17 cellular contexts compared by ENCODE assay signal in genomic region chr14:38129705-38130104, GRCh38.
DNase-seq lines count a peak whose midpoint lies in the region; ATAC-seq and TF ChIP-seq lines count a peak whose summit lies in the region.
"Had no signal": no experiment of that assay in that cellular context is flagged by ENCODE, and none has a peak within 500 bp of the region (broad histone marks: within the 10 kb centered on the region; RNA-seq: fewer than 3 reads in every experiment).

No MANE protein-coding gene starts in this region.

- H3K36me3 ChIP-seq in CD8-positive, alpha-beta memory T cell (ENCODE audit: insufficient read depth, low read length), result no peaks in the 10 kb centered on the region
- H3K36me3 ChIP-seq in thyroid gland, result no peaks in the 10 kb centered on the region
- H3K36me3 ChIP-seq: BLaER1, SJCRH30 had no signal

- H3K4me3 Mint-ChIP-seq in CD8-positive, alpha-beta memory T cell, result peak overlapping the region in 4 of 7 donors; percentile 27 to 49 (median 41)
- no peak overlapping the region for H3K4me3 Mint-ChIP-seq in activated naive CD4-positive, alpha-beta T cell treated with anti-CD3 and anti-CD28 coated beads for 36 hours
- H3K4me3 Mint-ChIP-seq: WTC11 had no signal

- H3K27me3 Mint-ChIP-seq in CD8-positive, alpha-beta memory T cell, result no peaks in the 10 kb centered on the region
- H3K27me3 Mint-ChIP-seq in activated naive CD4-positive, alpha-beta T cell treated with anti-CD3 and anti-CD28 coated beads for 36 hours (ENCODE audit: low read depth), result no peaks in the 10 kb centered on the region

- no peak for TF ChIP-seq CTCF in thyroid gland (IDR thresholded peaks at IDR 0.05)

- POLR2A ChIA-PET in CD8-positive, alpha-beta memory T cell (lab: Charles Lee), result no interaction called here

- peaks cover 16 to 28% (median 27%) of the 10 kb centered on the region in 3 donors for H3K4me1 Mint-ChIP-seq in CD8-positive, alpha-beta memory T cell
- peaks cover 35% of the 10 kb centered on the region for H3K4me1 Mint-ChIP-seq in activated naive CD4-positive, alpha-beta T cell treated with anti-CD3 and anti-CD28 coated beads for 36 hours (ENCODE audit: low read depth)

- intact Hi-C loops in activated naive CD4-positive, alpha-beta T cell treated with anti-CD3 and anti-CD28 coated beads for 36 hours (cut with micrococcal nuclease), result loop anchor here (1.0 to 2.0 kb wide), 3 partner anchors 22 to 64 kb away; no protein-coding TSS in a partner anchor
- intact Hi-C loops in posterior vena cava (cut with DNase I), result no loop called here
- intact Hi-C loops in thyroid gland (cut with DNase I), result no loop called here

- no peak overlapping the region for H3K4me3 ChIP-seq in CD8-positive, alpha-beta memory T cell (ENCODE audit: low read length)
- no peak overlapping the region for H3K4me3 ChIP-seq in thyroid gland (replicated peaks in 1 of 3)
- H3K4me3 ChIP-seq: BLaER1, mucosa of descending colon, PC-9, SJCRH30, testis had no signal

- no peaks in the 10 kb centered on the region for H3K27me3 ChIP-seq in CD8-positive, alpha-beta memory T cell (ENCODE audit: insufficient read depth, low read length, poor library complexity, severe bottlenecking)
- H3K27me3 ChIP-seq in thyroid gland, result no peaks in the 10 kb centered on the region
- H3K27me3 ChIP-seq: BLaER1, SJCRH30, testis had no signal

- H3K27ac Mint-ChIP-seq in CD8-positive, alpha-beta memory T cell, result peak overlapping the region in 6 of 8 donors; percentile 46 to 95 (median 78)
- H3K27ac Mint-ChIP-seq in activated naive CD4-positive, alpha-beta T cell treated with anti-CD3 and anti-CD28 coated beads for 36 hours, result peak overlapping the region; percentile 77
- H3K27ac Mint-ChIP-seq: WTC11 had no signal

- DNase-seq in activated CD4-positive, alpha-beta T cell treated with anti-CD3 and anti-CD28 coated beads for 4 hours, result peak; percentile 24 to 27
- DNase-seq in activated CD4-positive, alpha-beta T cell treated with anti-CD3 and anti-CD28 coated beads for 1 hour, result no peak
- DNase-seq in CD8-positive, alpha-beta memory T cell, result peak in 3 of 5 donors; percentile 1 to 12 (median 4)
- DNase-seq in activated naive CD4-positive, alpha-beta T cell treated with anti-CD3 and anti-CD28 coated beads for 36 hours, result peak; percentile 73
- peak; percentile 8 for DNase-seq in stimulated activated CD4-positive, alpha-beta T cell treated with anti-CD3 and anti-CD28 coated beads, Interleukin-2, amount 100 ng/mL, for 4 hours (ENCODE audit: low read depth)
- DNase-seq in posterior vena cava (ENCODE audit: low spot score) (no peak), thyroid gland (no peak)
- DNase-seq: left ventricle myocardium superior, mucosa of descending colon, NCI-H2171, NCI-H774, PC-9, SJCRH30, testis had no signal

- no peaks in the 10 kb centered on the region for H3K9me3 Mint-ChIP-seq in CD8-positive, alpha-beta memory T cell
- no peaks in the 10 kb centered on the region for H3K9me3 Mint-ChIP-seq in activated naive CD4-positive, alpha-beta T cell treated with anti-CD3 and anti-CD28 coated beads for 36 hours
- H3K9me3 Mint-ChIP-seq: WTC11 had no signal

- no peaks in the 10 kb centered on the region for H3K9me3 ChIP-seq in CD8-positive, alpha-beta memory T cell (ENCODE audit: low read length)
- no peaks in the 10 kb centered on the region for H3K9me3 ChIP-seq in thyroid gland
- H3K9me3 ChIP-seq: BLaER1, mucosa of descending colon, testis had no signal

- TF ChIP-seq POLR2A in thyroid gland (IDR thresholded peaks at IDR 0.05), result no peak

- CTCF ChIA-PET in CD8-positive, alpha-beta memory T cell (lab: Charles Lee), result interaction anchor here (1.0 kb wide), 1 partner anchor 25 kb away, joined by 3 read pairs; no protein-coding TSS in a partner anchor
- CTCF ChIA-PET in activated naive CD4-positive, alpha-beta T cell treated with anti-CD3 and anti-CD28 coated beads for 36 hours (lab: Charles Lee), result interaction anchor here (0.6 kb wide), 1 partner anchor 300 kb away, joined by 3 read pairs; no protein-coding TSS in a partner anchor

- WGBS in thyroid gland, 2 donors, result 48 to 67% methylated on average over 5 of the region's 5 CpGs

- H3K27ac ChIP-seq in CD8-positive, alpha-beta memory T cell (ENCODE audit: low read depth, low read length), result no peak overlapping the region
- no peak overlapping the region for H3K27ac ChIP-seq in thyroid gland
- H3K27ac ChIP-seq: BLaER1, PC-9, SJCRH30, testis had no signal

- H3K4me1 ChIP-seq in CD8-positive, alpha-beta memory T cell (ENCODE audit: insufficient read depth, low read length), result peaks cover 23% of the 10 kb centered on the region
- no peaks in the 10 kb centered on the region for H3K4me1 ChIP-seq in thyroid gland
- H3K4me1 ChIP-seq: SJCRH30, testis had no signal

- ATAC-seq in GM21360 (IDR thresholded peaks at IDR 0.05; ENCODE audit: unreplicated experiment), result no peak
- ATAC-seq: left ventricle myocardium superior, mucosa of descending colon, WTC11 had no signal

- H3K36me3 Mint-ChIP-seq in CD8-positive, alpha-beta memory T cell, result no peaks in the 10 kb centered on the region
- H3K36me3 Mint-ChIP-seq in activated naive CD4-positive, alpha-beta T cell treated with anti-CD3 and anti-CD28 coated beads for 36 hours (ENCODE audit: low read depth), result no peaks in the 10 kb centered on the region
- H3K36me3 Mint-ChIP-seq: WTC11 had no signal

Comparison
In these comparisons a context has a peak if more than half of its experiments do, and no peak if none do; other contexts are left out.
1. DNase-seq: peak in activated CD4-positive, alpha-beta T cell treated with anti-CD3 and anti-CD28 coated beads for 4 hours (2 of 2), CD8-positive, alpha-beta memory T cell (3 of 5), activated naive CD4-positive, alpha-beta T cell treated with anti-CD3 and anti-CD28 coated beads for 36 hours (single experiment) and stimulated activated CD4-positive, alpha-beta T cell treated with anti-CD3 and anti-CD28 coated beads, Interleukin-2, amount 100 ng/mL, for 4 hours (single experiment); none in activated CD4-positive, alpha-beta T cell treated with anti-CD3 and anti-CD28 coated beads for 1 hour (single experiment), posterior vena cava (single experiment) and thyroid gland (0 of 2).